In the genomic region with DNA sequence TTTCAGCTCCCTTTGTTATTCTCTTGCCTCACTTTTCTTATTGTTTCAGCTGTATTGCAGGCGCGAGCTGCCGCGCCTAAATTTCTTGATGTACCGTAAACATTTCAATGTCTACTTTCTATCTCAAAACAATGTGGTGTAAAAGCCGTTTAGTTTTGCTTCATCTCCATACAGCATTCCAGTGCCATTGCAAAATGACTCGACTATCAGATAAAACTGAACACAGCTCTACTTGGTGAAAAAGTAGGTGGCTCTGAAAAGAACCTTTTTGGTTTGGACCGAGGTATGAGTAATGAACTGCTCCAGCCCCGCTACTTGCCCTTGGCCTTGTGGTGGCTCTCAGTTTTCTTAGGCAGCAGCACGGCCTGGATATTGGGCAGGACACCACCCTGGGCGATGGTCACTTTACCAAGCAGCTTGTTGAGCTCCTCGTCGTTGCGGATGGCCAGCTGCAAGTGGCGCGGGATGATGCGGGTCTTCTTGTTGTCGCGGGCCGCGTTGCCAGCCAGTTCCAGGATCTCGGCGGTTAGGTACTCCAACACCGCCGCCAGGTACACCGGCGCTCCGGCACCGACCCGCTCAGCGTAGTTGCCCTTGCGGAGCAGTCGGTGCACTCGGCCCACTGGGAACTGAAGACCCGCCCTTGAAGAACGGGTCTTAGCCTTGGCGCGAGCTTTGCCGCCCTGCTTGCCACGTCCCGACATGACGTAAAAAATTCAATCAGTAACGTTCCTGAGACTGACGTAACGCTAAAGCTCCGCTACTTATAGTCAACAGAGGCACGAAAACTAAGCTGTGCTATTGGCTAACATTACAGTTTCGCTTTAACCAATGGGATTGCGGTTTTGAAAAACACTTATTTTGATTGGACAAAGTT, we compare ENCODE assay signal across 8 cellular contexts.
A peak's percentile ranks its signal among the peaks of the same experiment; 100 is the strongest.
DNase-seq lines count a peak whose midpoint lies in the region; ATAC-seq, FAIRE-seq and TF ChIP-seq lines count a peak whose summit lies in the region.

No MANE protein-coding gene starts in this region.

- ATAC-seq in GM18873 (IDR thresholded peaks at IDR 0.05; ENCODE audit: low FRiP score, unreplicated experiment) (peak; percentile 84), HG03103 (IDR thresholded peaks at IDR 0.05; ENCODE audit: low read depth, unreplicated experiment) (peak; percentile 57)

- H3K27me3 ChIP-seq in small intestine (ENCODE audit: control insufficient read depth in 2 of 2, insufficient read depth in 2 of 2, low read length in 2 of 2) = no peaks in the 10 kb centered on the region

- peaks cover 2 to 3% of the 10 kb centered on the region in 2 donors for H3K4me1 ChIP-seq in small intestine (ENCODE audit: control insufficient read depth in 2 of 2, insufficient read depth in 1 of 2, low read depth in 1 of 2, low read length in 1 of 2)

- DNase-seq in AG09309 (ENCODE audit: low read depth) (peak; percentile 99), NCI-H2171 (lab: John Stamatoyannopoulos, UW) (peak; percentile 95), caudate nucleus (lab: John Stamatoyannopoulos, UW) (peak in 44 of 61 donors; percentile 21 to 94 (median 60)), iPS-NIHi11 (ENCODE audit: low spot score) (peak; percentile 81), small intestine (peak; percentile 99)

- TF ChIP-seq CTCF in AG09309 (IDR thresholded peaks at IDR 0.05; ENCODE audit: control insufficient read depth, insufficient read depth, low read depth, low read length, missing control alignments) = no peak
- TF ChIP-seq CTCF in VCaP (conservative IDR thresholded peaks at IDR 0.05) = no peak

- H3K36me3 ChIP-seq in small intestine (ENCODE audit: control insufficient read depth in 2 of 2, insufficient read depth in 2 of 2, low read length in 2 of 2) = no peaks in the 10 kb centered on the region

- no peak for FAIRE-seq in small intestine (lab: Jason Lieb, UNC)

- WGBS in small intestine, 3 donors = 0% methylated on average over 49 of the region's 49 CpGs

- no peaks in the 10 kb centered on the region for H3K9me3 ChIP-seq in small intestine (ENCODE audit: control insufficient read depth, low read depth)

- peak overlapping the region; percentile 95 for H3K27ac ChIP-seq in VCaP
- peak overlapping the region; percentile 90 for H3K27ac ChIP-seq in caudate nucleus (ENCODE audit: low read depth, low read length)
- peak overlapping the region; percentile 98 to 99 for H3K27ac ChIP-seq in small intestine (ENCODE audit: low read depth in 1 of 2, low read length in 1 of 2)

- H3K4me3 ChIP-seq in AG09309 (ENCODE audit: control insufficient read depth, low read depth, low read length) (peak overlapping the region; percentile 80), small intestine (ENCODE audit: low read depth in 1 of 2, low read length in 2 of 2) (peak overlapping the region; percentile 67 to 83)

Comparison
In these comparisons a context has a peak if more than half of its experiments do, and no peak if none do; other contexts are left out.
1. Peak in every context shown above with its lines: DNase-seq, ATAC-seq, H3K4me3 ChIP-seq and H3K27ac ChIP-seq.